8 cellular contexts compared by ENCODE assay signal in genomic region chr5:146565764-146566163, GRCh38. TPM values are rescaled to one million over a fixed set of nuclear protein-coding genes. Genes with fewer than 3 reads are reported as not detected.
DNase-seq lines count a peak whose midpoint lies in the region; ATAC-seq and TF ChIP-seq lines count a peak whose summit lies in the region.

No MANE protein-coding gene starts in this region.

- no peak for TF ChIP-seq POLR2A in spleen (IDR thresholded peaks at IDR 0.05)

- intact Hi-C loops in spleen (cut with DNase I; ENCODE audit: low total_unique reads) = no loop called here

- no peaks in the 10 kb centered on the region for H3K9me3 Mint-ChIP-seq in activated naive CD8-positive, alpha-beta T cell treated with anti-CD3 and anti-CD28 coated beads, Interleukin-2, amount 50 U/mL, for 24 hours

- POLR2A ChIA-PET in HEK293 (lab: Yijun Ruan, JAX) (interaction anchor here (0.6 kb wide), 1 partner anchor 18 kb away, joined by 6 read pairs; no protein-coding TSS in a partner anchor), RWPE1 (lab: Yijun Ruan, JAX; ENCODE audit: low non-redundant PET) (no interaction called here)

- H3K4me1 ChIP-seq in HEK293 (ENCODE audit: control insufficient read depth, insufficient read depth, low read length) (no peaks in the 10 kb centered on the region), Loucy (ENCODE audit: insufficient read depth, low read length, poor library complexity, severe bottlenecking) (no peaks in the 10 kb centered on the region), spleen (no peaks in the 10 kb centered on the region)

- H3K27ac ChIP-seq in HEK293 (ENCODE audit: extremely low read depth, low read depth, low read length) (no peak overlapping the region), RWPE1 (no peak overlapping the region), spleen (no peak overlapping the region)

- H3K9me3 ChIP-seq in HEK293 (ENCODE audit: control insufficient read depth, insufficient read depth, low read depth, low read length) (no peaks in the 10 kb centered on the region), Loucy (ENCODE audit: insufficient read depth, low read depth, low read length) (no peaks in the 10 kb centered on the region), spleen (no peaks in the 10 kb centered on the region)

- no peaks in the 10 kb centered on the region for H3K79me2 ChIP-seq in Loucy (ENCODE audit: insufficient read depth, low read length)

- no peaks in the 10 kb centered on the region for H3K27me3 Mint-ChIP-seq in activated naive CD8-positive, alpha-beta T cell treated with anti-CD3 and anti-CD28 coated beads, Interleukin-2, amount 50 U/mL, for 24 hours

- no peaks in the 10 kb centered on the region for H3K9me2 ChIP-seq in Loucy (replicated peaks; ENCODE audit: low read depth, low read length)

- DNase-seq in SKM-1 treated with dmso at 0.1 percent for 144 hours (lab: John Stamatoyannopoulos, UW; ENCODE audit: unreplicated experiment) = peak; percentile 37
- no peak for DNase-seq in SKM-1 (lab: John Stamatoyannopoulos, UW; ENCODE audit: unreplicated experiment)
- peak; percentile 88 for DNase-seq in RWPE1 (ENCODE audit: low spot score)
- peak; percentile 42 for DNase-seq in activated naive CD8-positive, alpha-beta T cell treated with anti-CD3 and anti-CD28 coated beads, Interleukin-2, amount 50 U/mL, for 24 hours
- DNase-seq in hepatic stellate cell (ENCODE audit: low spot score) = peak; percentile 55
- no peak for DNase-seq in spleen

- peak; percentile 87 for ATAC-seq in activated naive CD8-positive, alpha-beta T cell treated with anti-CD3 and anti-CD28 coated beads, Interleukin-2, amount 50 U/mL, for 24 hours

- H3K27me3 ChIP-seq in Loucy (ENCODE audit: insufficient read depth, low read length, poor library complexity, severe bottlenecking) = no peaks in the 10 kb centered on the region
- H3K27me3 ChIP-seq in spleen (replicated peaks in 1 of 7) = no peaks in the 10 kb centered on the region

- H3K36me3 ChIP-seq in HEK293 (ENCODE audit: control insufficient read depth in 2 of 2, insufficient read depth in 1 of 2, low read length in 2 of 2) (no peaks in the 10 kb centered on the region), Loucy (ENCODE audit: insufficient read depth, low read length) (no peaks in the 10 kb centered on the region), spleen (no peaks in the 10 kb centered on the region)

- H3K27ac Mint-ChIP-seq in activated naive CD8-positive, alpha-beta T cell treated with anti-CD3 and anti-CD28 coated beads, Interleukin-2, amount 50 U/mL, for 24 hours = no peak overlapping the region

- H3K4me3 ChIP-seq in HEK293 (ENCODE audit: low read depth, low read length) (no peak overlapping the region), Loucy (ENCODE audit: low read length, poor library complexity, severe bottlenecking) (no peak overlapping the region), spleen (no peak overlapping the region)

- no peaks in the 10 kb centered on the region for H4K20me1 ChIP-seq in Loucy (ENCODE audit: insufficient read depth, low read length, poor library complexity, severe bottlenecking)

- peak overlapping the region; percentile 28 for H3K4me2 ChIP-seq in Loucy (ENCODE audit: low read depth, low read length, poor library complexity, severe bottlenecking)

- no peak overlapping the region for H3K4me3 Mint-ChIP-seq in activated naive CD8-positive, alpha-beta T cell treated with anti-CD3 and anti-CD28 coated beads, Interleukin-2, amount 50 U/mL, for 24 hours

- H3F3A ChIP-seq in Loucy (ENCODE audit: low read depth) = no peaks in the 10 kb centered on the region

- peaks cover 3% of the 10 kb centered on the region for H3K4me1 Mint-ChIP-seq in activated naive CD8-positive, alpha-beta T cell treated with anti-CD3 and anti-CD28 coated beads, Interleukin-2, amount 50 U/mL, for 24 hours

- TF ChIP-seq CTCF in HEK293 (tag by site-specific recombination; IDR thresholded peaks at IDR 0.05) (peak; percentile 46; the same call in 1 of the 2 replicates), Loucy (conservative IDR thresholded peaks at IDR 0.05; ENCODE audit: low read length) (peak; percentile 84), RWPE1 (conservative IDR thresholded peaks at IDR 0.05; ENCODE audit: low read depth) (peak; percentile 49), spleen (IDR thresholded peaks at IDR 0.05 in 8 of 11, conservative IDR thresholded peaks at IDR 0.05 in 3 of 11) (peak in 6 of 11 experiments; percentile 8 to 45 (median 40))

- WGBS in spleen, 5 donors = 16 to 30% (median 23%) methylated on average over 7 of the region's 7 CpGs

- H3K9ac ChIP-seq in Loucy (ENCODE audit: low read depth, low read length, poor library complexity, severe bottlenecking) = no peak overlapping the region

- peak overlapping the region; percentile 74 for H2AFZ ChIP-seq in Loucy (ENCODE audit: low read length)

- CTCF ChIA-PET in HEK293 (lab: Yijun Ruan, JAX) (interaction anchor here (0.6 to 2.1 kb wide), 15 partner anchors 17 to 623 kb away, joined by 3 to 15 read pairs (median 4); partner anchors contain the start of gene PPP2R2B), RWPE1 (lab: Yijun Ruan, JAX) (interaction anchor here (0.6 to 2.2 kb wide), 8 partner anchors 18 to 710 kb away, joined by 3 to 7 read pairs (median 4); no protein-coding TSS in a partner anchor)

- H3K36me3 Mint-ChIP-seq in activated naive CD8-positive, alpha-beta T cell treated with anti-CD3 and anti-CD28 coated beads, Interleukin-2, amount 50 U/mL, for 24 hours (ENCODE audit: low read depth) = no peaks in the 10 kb centered on the region

TF ChIP-seq in HEK293, 187 proteins besides CTCF, POLR2A, EP300 and RAD21:
- TF ChIP-seq ZNF654 (tag by site-specific recombination; IDR thresholded peaks at IDR 0.05; ENCODE audit: low read depth) = peak; percentile 65; the same call in 1 of the 2 replicates
- TF ChIP-seq ZBTB10 (tag by site-specific recombination; IDR thresholded peaks at IDR 0.05) = peak; percentile 35; the same call in 1 of the 2 replicates
- 0 out of 2 replicates have a peak, but pooled peaks have one; percentile 65 for TF ChIP-seq KLF16 (tag by site-specific recombination; IDR thresholded peaks at IDR 0.05)
- TF ChIP-seq ZNF596 (tag by site-specific recombination; IDR thresholded peaks at IDR 0.05) = no peak
- peak; percentile 90 for TF ChIP-seq KLF10 (tag by site-specific recombination; IDR thresholded peaks at IDR 0.05)
- TF ChIP-seq SP3 (tag by site-specific recombination; IDR thresholded peaks at IDR 0.05) = peak; percentile 20; the same call in 1 of the 2 replicates
- peak; percentile 73 for TF ChIP-seq KLF9 (tag by site-specific recombination; IDR thresholded peaks at IDR 0.05; ENCODE audit: low read depth)
- no peak for TF ChIP-seq ZNF629 (tag by site-specific recombination; IDR thresholded peaks at IDR 0.05)

RNA-seq across cellular contexts. Expression of gene GPR151, which starts 49.8 kb away (rescaled TPM):
- total RNA-seq in spleen = not detected
- not detected for polyA plus RNA-seq in spleen

Comparison
In these comparisons a context has a peak if more than half of its experiments do, and no peak if none do; other contexts are left out.
1. DNase-seq: peak in SKM-1 treated with dmso at 0.1 percent for 144 hours (single experiment), RWPE1 (single experiment), activated naive CD8-positive, alpha-beta T cell treated with anti-CD3 and anti-CD28 coated beads, Interleukin-2, amount 50 U/mL, for 24 hours (single experiment) and hepatic stellate cell (single experiment); none in SKM-1 (single experiment) and spleen (single experiment).
2. Peak in every context shown above with its lines, with median percentiles within 50 percentile points of each other: CTCF ChIP-seq.